Comparison of ENCODE assay signal across 8 cellular contexts in genomic region chr16:15899538-15900100, GRCh38. TPM values are rescaled to one million over a fixed set of nuclear protein-coding genes. Genes with fewer than 3 reads are reported as not detected.
DNase-seq lines count a peak whose midpoint lies in the region; ATAC-seq and TF ChIP-seq lines count a peak whose summit lies in the region.

No MANE protein-coding gene starts in this region.

- 22 to 27% methylated on average over 8 to 9 of the region's 9 CpGs for WGBS in body of pancreas, 2 donors

- H3K36me3 ChIP-seq in body of pancreas (replicated peaks in 1 of 2; ENCODE audit: insufficient read depth in 1 of 2, low read depth in 2 of 2) = no peaks in the 10 kb centered on the region

- no peak overlapping the region for H3K4me3 ChIP-seq in body of pancreas
- H3K4me3 ChIP-seq in skeletal muscle cell (ENCODE audit: low read depth, low read length) = no peak overlapping the region

- peak in 1 of 3 donors; percentile 21 for TF ChIP-seq POLR2A in body of pancreas (IDR thresholded peaks at IDR 0.05)

- H3K4me1 ChIP-seq in body of pancreas = peaks cover 11% of the 10 kb centered on the region

- peak; percentile 93 for ATAC-seq in body of pancreas

- intact Hi-C loops in body of pancreas (cut with DNase I) = no loop called here

- no peaks in the 10 kb centered on the region for H3K9me3 ChIP-seq in body of pancreas

- peak; percentile 86 for DNase-seq in Caki2 (ENCODE audit: low read depth)
- peak; percentile 35 for DNase-seq in GM20000 (ENCODE audit: low spot score)
- DNase-seq in MV-4-11 (lab: John Stamatoyannopoulos, UW) = peak; percentile 55
- peak; percentile 62 to 89 (median 74) for DNase-seq in body of pancreas
- DNase-seq in skeletal muscle cell (ENCODE audit: low read depth) = peak; percentile 46
- no peak for DNase-seq in NCI-H2171 treated with DMSO at 0.1 percent for 48 hours (lab: John Stamatoyannopoulos, UW)
- no peak for DNase-seq in effector CD4-positive, alpha-beta T cell
- DNase-seq in globus pallidus (ENCODE audit: low spot score) = no peak

- H3K27ac ChIP-seq in body of pancreas = peak overlapping the region; percentile 51 to 78 (median 67)

- in situ Hi-C loops in Caki2 (cut with HindIII; ENCODE audit: low pct_unique_long_range_greater_than_20kb, low sequenced_read_pairs) = no loop called here

- TF ChIP-seq CTCF in GM20000 (IDR thresholded peaks at IDR 0.05; ENCODE audit: extremely low read depth, missing control alignments) = no peak
- TF ChIP-seq CTCF in body of pancreas (IDR thresholded peaks at IDR 0.05) = no peak

- no peaks in the 10 kb centered on the region for H3K27me3 ChIP-seq in body of pancreas

RNA-seq across cellular contexts. Expression of gene CEP20, which starts 11.2 kb away (rescaled TPM):
- 121 and 130 TPM in 2 replicates for total RNA-seq in Caki2 (2014; rRNA removed; shearing (Covaris generic); ENCODE audit: low replicate concordance)
- 10 to 100 TPM; 17.5 to 21.3 TPM for total RNA-seq in body of pancreas

RNA-seq across cellular contexts. Expression of gene MYH11, which starts 42.8 kb away (rescaled TPM):
- not detected in 2 replicates for total RNA-seq in Caki2 (2014; rRNA removed; shearing (Covaris generic); ENCODE audit: low replicate concordance)
- 10 to 100 TPM; 14.2 to 19.7 TPM for total RNA-seq in body of pancreas

RNA-seq across cellular contexts. Expression of gene ABCC1, which starts 49.8 kb away (rescaled TPM):
- 42.8 and 51.5 TPM in 2 replicates for total RNA-seq in Caki2 (2014; rRNA removed; shearing (Covaris generic); ENCODE audit: low replicate concordance)
- 10 to 100 TPM; 12.7 to 23.1 TPM for total RNA-seq in body of pancreas

Comparison
In these comparisons a context has a peak if more than half of its experiments do, and no peak if none do; other contexts are left out.
1. DNase-seq: peak in Caki2 (single experiment), GM20000 (single experiment), MV-4-11 (single experiment), body of pancreas (4 of 4) and skeletal muscle cell (single experiment); none in NCI-H2171 treated with DMSO at 0.1 percent for 48 hours (single experiment), effector CD4-positive, alpha-beta T cell (single experiment) and globus pallidus (single experiment).
2. RNA of gene MYH11, which starts 42.8 kb away (total RNA-seq): 14.2 to 19.7 TPM in body of pancreas; not detected in Caki2; every median in the first group is over 10 times any median in the second.